In the genomic region with DNA sequence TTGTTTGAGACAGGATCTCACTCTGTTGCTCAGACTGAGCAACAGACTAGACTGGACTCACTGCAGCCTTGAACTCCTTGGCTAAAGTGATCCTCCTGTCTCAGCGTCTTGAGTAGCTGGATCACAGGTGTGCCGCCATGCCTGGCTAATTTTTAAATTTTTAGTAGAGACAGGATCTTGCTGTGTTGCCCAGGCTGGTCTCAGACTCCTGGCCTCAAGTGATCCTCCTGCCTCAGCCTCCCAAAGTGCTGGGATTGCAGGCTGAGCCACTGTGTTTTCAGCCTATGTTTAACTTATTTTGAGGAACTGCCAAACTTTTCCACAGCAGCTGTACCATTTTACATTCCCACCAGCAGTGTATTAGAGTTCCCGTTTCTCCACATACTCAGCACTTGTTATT, we compare ENCODE assay signal across 25 cellular contexts.
"Had no signal": no experiment of that assay in that cellular context is flagged by ENCODE, and none has a peak within 500 bp of the region (broad histone marks: within the 10 kb centered on the region; RNA-seq: fewer than 3 reads in every experiment).

No MANE protein-coding gene starts in this region.

- ATAC-seq: esophagus mucosa; gastrocnemius medialis; left lobe of liver; naive thymus-derived CD8-positive, alpha-beta T cell; stimulated activated effector memory CD8-positive, alpha-beta T cell treated with anti-CD3 and anti-CD28 coated beads, Interleukin-12 subunit alpha, Interleukin-12 subunit beta, amount 100 ng/mL, for 72 hours had no signal

- H3K27ac ChIP-seq: dorsolateral prefrontal cortex, epithelial cell of prostate, gastrocnemius medialis, prostate gland, right atrium auricular region, sigmoid colon, stomach, thyroid gland, vagina had no signal

- H3K4me3 Mint-ChIP-seq: mesothelial cell of epicardium; nephron progenitor cell; stimulated activated effector memory CD8-positive, alpha-beta T cell treated with anti-CD3 and anti-CD28 coated beads, Interleukin-12 subunit alpha, Interleukin-12 subunit beta, amount 100 ng/mL, for 72 hours had no signal

- H3K36me3 ChIP-seq: prostate gland, thyroid gland, vagina had no signal

- H3K27me3 Mint-ChIP-seq: naive thymus-derived CD8-positive, alpha-beta T cell had no signal

- FAIRE-seq: keratinocyte had no signal

- H3K4me3 ChIP-seq: dorsolateral prefrontal cortex, gastrocnemius medialis, prostate gland, right atrium auricular region, sigmoid colon, stomach, thyroid gland, vagina had no signal

- H3K9me3 ChIP-seq: gastrocnemius medialis, prostate gland, right atrium auricular region, sigmoid colon, stomach, thyroid gland, vagina had no signal

- DNase-seq: dorsolateral prefrontal cortex; effector CD4-positive, alpha-beta T cell; foreskin fibroblast; gastrocnemius medialis; head of caudate nucleus; mesenchymal stem cell; naive thymus-derived CD8-positive, alpha-beta T cell; nephron progenitor cell; nucleus accumbens; sigmoid colon; stimulated activated CD4-positive, alpha-beta T cell treated with anti-CD3 and anti-CD28 coated beads, Interleukin-2, amount 100 ng/mL, for 24 hours; stimulated activated CD4-positive, alpha-beta T cell treated with anti-CD3 and anti-CD28 coated beads, Interleukin-4, amount 100 ng/mL, for 24 hours; stimulated activated naive CD4-positive, alpha-beta T cell treated with Interleukin-2 at 50 U/mL for 16 hours; stomach; thyroid gland; trophoblast cell had no signal

- H3K9me3 Mint-ChIP-seq: stimulated activated effector memory CD8-positive, alpha-beta T cell treated with anti-CD3 and anti-CD28 coated beads, Interleukin-12 subunit alpha, Interleukin-12 subunit beta, amount 100 ng/mL, for 72 hours had no signal

- H3K27me3 ChIP-seq: dorsolateral prefrontal cortex, gastrocnemius medialis, right atrium auricular region, sigmoid colon, stomach, thyroid gland, vagina had no signal

- H3K4me1 ChIP-seq: prostate gland had no signal

- H3K27ac Mint-ChIP-seq: mesothelial cell of epicardium; nephron progenitor cell; stimulated activated effector memory CD8-positive, alpha-beta T cell treated with anti-CD3 and anti-CD28 coated beads, Interleukin-12 subunit alpha, Interleukin-12 subunit beta, amount 100 ng/mL, for 72 hours had no signal
